In genomic region chr10:132420469-132421376, GRCh38 we compare ENCODE assay signal across 8 cellular contexts. TPM values are rescaled to one million over a fixed set of nuclear protein-coding genes. Genes with fewer than 3 reads are reported as not detected.
DNase-seq lines count a peak whose midpoint lies in the region; ATAC-seq and TF ChIP-seq lines count a peak whose summit lies in the region.

No MANE protein-coding gene starts in this region.

- peaks cover 63% of the 10 kb centered on the region for H3K4me1 ChIP-seq in OCI-LY7 (ENCODE audit: insufficient read depth, low read length, poor library complexity, severe bottlenecking)
- peaks cover 37% of the 10 kb centered on the region for H3K4me1 ChIP-seq in cardiac muscle cell (ENCODE audit: low read depth)

- H3K27me3 Mint-ChIP-seq in activated T-cell treated with anti-CD3 and anti-CD28 coated beads, Interleukin-2, amount 50 U/mL, for 72 hours (ENCODE audit: low read depth), result no peaks in the 10 kb centered on the region
- no peaks in the 10 kb centered on the region for H3K27me3 Mint-ChIP-seq in activated T-cell treated with anti-CD3 and anti-CD28 coated beads, Interleukin-2, amount 50 U/mL, for 24 hours
- no peaks in the 10 kb centered on the region for H3K27me3 Mint-ChIP-seq in stimulated activated naive B cell treated with anti-CD40 and anti-IgM and Interleukin-4, amounts not matched to agents 10 μg/mL and 1 μg/mL and 100 μg/mL, for 72 hours

- H3K79me2 ChIP-seq in OCI-LY7 (ENCODE audit: insufficient read depth, low read depth, low read length), result no peaks in the 10 kb centered on the region

- H3K36me3 ChIP-seq in OCI-LY7 (ENCODE audit: insufficient read depth, low read length), result no peaks in the 10 kb centered on the region
- no peaks in the 10 kb centered on the region for H3K36me3 ChIP-seq in cardiac muscle cell

- intact Hi-C loops in OCI-LY7 (cut with micrococcal nuclease; ENCODE audit: unreplicated experiment), result loop anchor here (10.0 kb wide), 1 partner anchor 256 kb away; no protein-coding TSS in a partner anchor

- peak; percentile 36 to 41 for ATAC-seq in activated T-cell treated with anti-CD3 and anti-CD28 coated beads, Interleukin-2, amount 50 U/mL, for 72 hours (replicated peaks in 1 of 2)
- ATAC-seq in stimulated activated naive B cell treated with anti-CD40 and anti-IgM and Interleukin-4, amounts not matched to agents 10 μg/mL and 1 μg/mL and 100 μg/mL, for 72 hours (replicated peaks), result peak; percentile 45 to 51
- no peak for ATAC-seq in GM18520 (IDR thresholded peaks at IDR 0.05; ENCODE audit: unreplicated experiment)

- peak overlapping the region; percentile 69 for H3K4me2 ChIP-seq in OCI-LY7 (ENCODE audit: low read length)

- CTCF ChIA-PET in OCI-LY7 (lab: Charles Lee; ENCODE audit: unreplicated experiment), result interaction anchor here (0.7 to 2.1 kb wide), 2 partner anchors 26 to 43 kb away, joined by 7 to 8 read pairs; no protein-coding TSS in a partner anchor

- H3K4me3 Mint-ChIP-seq in activated T-cell treated with anti-CD3 and anti-CD28 coated beads, Interleukin-2, amount 50 U/mL, for 72 hours, result no peak overlapping the region
- H3K4me3 Mint-ChIP-seq in activated T-cell treated with anti-CD3 and anti-CD28 coated beads, Interleukin-2, amount 50 U/mL, for 24 hours, result no peak overlapping the region
- peak overlapping the region; percentile 13 to 78 for H3K4me3 Mint-ChIP-seq in stimulated activated naive B cell treated with anti-CD40 and anti-IgM and Interleukin-4, amounts not matched to agents 10 μg/mL and 1 μg/mL and 100 μg/mL, for 72 hours

- no peaks in the 10 kb centered on the region for H3K36me3 Mint-ChIP-seq in activated T-cell treated with anti-CD3 and anti-CD28 coated beads, Interleukin-2, amount 50 U/mL, for 72 hours (ENCODE audit: insufficient read depth in 2 of 2)
- no peaks in the 10 kb centered on the region for H3K36me3 Mint-ChIP-seq in activated T-cell treated with anti-CD3 and anti-CD28 coated beads, Interleukin-2, amount 50 U/mL, for 24 hours (ENCODE audit: low read depth)
- H3K36me3 Mint-ChIP-seq in stimulated activated naive B cell treated with anti-CD40 and anti-IgM and Interleukin-4, amounts not matched to agents 10 μg/mL and 1 μg/mL and 100 μg/mL, for 72 hours, result no peaks in the 10 kb centered on the region

- peaks cover 8% of the 10 kb centered on the region for H3K4me1 Mint-ChIP-seq in activated T-cell treated with anti-CD3 and anti-CD28 coated beads, Interleukin-2, amount 50 U/mL, for 72 hours (ENCODE audit: low read depth)
- peaks cover 28% of the 10 kb centered on the region for H3K4me1 Mint-ChIP-seq in activated T-cell treated with anti-CD3 and anti-CD28 coated beads, Interleukin-2, amount 50 U/mL, for 24 hours (ENCODE audit: low read depth)
- H3K4me1 Mint-ChIP-seq in stimulated activated naive B cell treated with anti-CD40 and anti-IgM and Interleukin-4, amounts not matched to agents 10 μg/mL and 1 μg/mL and 100 μg/mL, for 72 hours, result peaks cover 46 to 64% of the 10 kb centered on the region in 2 donors

- TF ChIP-seq CTCF in OCI-LY7 (conservative IDR thresholded peaks at IDR 0.05; ENCODE audit: low read length) (no peak), cardiac muscle cell (IDR thresholded peaks at IDR 0.05; ENCODE audit: low read depth, low read length) (no peak)

- no peaks in the 10 kb centered on the region for H3K9me3 Mint-ChIP-seq in activated T-cell treated with anti-CD3 and anti-CD28 coated beads, Interleukin-2, amount 50 U/mL, for 72 hours
- no peaks in the 10 kb centered on the region for H3K9me3 Mint-ChIP-seq in activated T-cell treated with anti-CD3 and anti-CD28 coated beads, Interleukin-2, amount 50 U/mL, for 24 hours
- no peaks in the 10 kb centered on the region for H3K9me3 Mint-ChIP-seq in stimulated activated naive B cell treated with anti-CD40 and anti-IgM and Interleukin-4, amounts not matched to agents 10 μg/mL and 1 μg/mL and 100 μg/mL, for 72 hours

- no peaks in the 10 kb centered on the region for H3K27me3 ChIP-seq in cardiac muscle cell

- DNase-seq in activated T-cell treated with anti-CD3 and anti-CD28 coated beads, Interleukin-2, amount 50 U/mL, for 72 hours, result no peak
- no peak for DNase-seq in activated T-cell treated with anti-CD3 and anti-CD28 coated beads, Interleukin-2, amount 50 U/mL, for 24 hours
- DNase-seq in OCI-LY7 (ENCODE audit: low spot score) (peak; percentile 52), cardiac muscle cell (ENCODE audit: low read depth in 1 of 2, low spot score in 1 of 2) (no peak), DMS153 (lab: John Stamatoyannopoulos, UW) (no peak), NCI-H2227 treated with DMSO at 0.1 percent for 48 hours (lab: John Stamatoyannopoulos, UW) (no peak)
- no peak for DNase-seq in stimulated activated naive B cell treated with anti-CD40 and anti-IgM and Interleukin-4, amounts not matched to agents 10 μg/mL and 1 μg/mL and 100 μg/mL, for 72 hours

- H2AFZ ChIP-seq in OCI-LY7 (ENCODE audit: low read length), result peak overlapping the region; percentile 43; the same call in 1 of the 2 replicates

- H4K20me1 ChIP-seq in OCI-LY7 (ENCODE audit: insufficient read depth, low read length), result no peaks in the 10 kb centered on the region

- POLR2A ChIA-PET in OCI-LY7 (lab: Charles Lee), result interaction anchor here (0.6 to 2.3 kb wide), 10 partner anchors 9 to 1576 kb away, joined by 3 to 18 read pairs (median 3); no protein-coding TSS in a partner anchor

- H3K27ac Mint-ChIP-seq in activated T-cell treated with anti-CD3 and anti-CD28 coated beads, Interleukin-2, amount 50 U/mL, for 72 hours, result no peak overlapping the region
- no peak overlapping the region for H3K27ac Mint-ChIP-seq in activated T-cell treated with anti-CD3 and anti-CD28 coated beads, Interleukin-2, amount 50 U/mL, for 24 hours
- peak overlapping the region; percentile 96 for H3K27ac Mint-ChIP-seq in stimulated activated naive B cell treated with anti-CD40 and anti-IgM and Interleukin-4, amounts not matched to agents 10 μg/mL and 1 μg/mL and 100 μg/mL, for 72 hours

- H3K9me2 ChIP-seq in OCI-LY7 (ENCODE audit: insufficient read depth, low read length), result no peaks in the 10 kb centered on the region

- H3K9me3 ChIP-seq in OCI-LY7 (ENCODE audit: low read length) (no peaks in the 10 kb centered on the region), cardiac muscle cell (ENCODE audit: low read depth) (no peaks in the 10 kb centered on the region)

- BruUV-seq in OCI-LY7 (replicated peaks; lab: Mats Ljungman, UMichigan), result no TSS peak

- H3K4me3 ChIP-seq in OCI-LY7 (ENCODE audit: low read depth, low read length, poor library complexity, severe bottlenecking) (peak overlapping the region; percentile 49), cardiac muscle cell (no peak overlapping the region)

- H3K27ac ChIP-seq in OCI-LY7 (ENCODE audit: low read depth, low read length, poor library complexity, severe bottlenecking) (peak overlapping the region; percentile 91), cardiac muscle cell (peak overlapping the region; percentile 96)

RNA-seq across cellular contexts. Expression of gene PWWP2B, which starts 23.7 kb away (rescaled TPM):
- total RNA-seq in activated T-cell treated with anti-CD3 and anti-CD28 coated beads, Interleukin-2, amount 50 U/mL, for 72 hours, result 1 to 10 TPM; 3.1 to 5.2 TPM
- 4.6 and 5.9 TPM in 2 replicates for total RNA-seq in OCI-LY7 (2014; rRNA removed; shearing (Covaris generic))
- total RNA-seq in OCI-LY7 (2022), result 9.4 and 10.6 TPM in 2 replicates
- 28.3 and 35.7 TPM in 2 replicates for total RNA-seq in cardiac muscle cell
- 11.7 and 11.8 TPM in 2 replicates for polyA plus RNA-seq in cardiac muscle cell

Comparison
In these comparisons a context has a peak if more than half of its experiments do, and no peak if none do; other contexts are left out.
1. H3K4me3 Mint-ChIP-seq: peak in stimulated activated naive B cell treated with anti-CD40 and anti-IgM and Interleukin-4, amounts not matched to agents 10 μg/mL and 1 μg/mL and 100 μg/mL, for 72 hours (2 of 2); none in activated T-cell treated with anti-CD3 and anti-CD28 coated beads, Interleukin-2, amount 50 U/mL, for 72 hours (0 of 2) and activated T-cell treated with anti-CD3 and anti-CD28 coated beads, Interleukin-2, amount 50 U/mL, for 24 hours (single experiment).